In the genomic region with DNA sequence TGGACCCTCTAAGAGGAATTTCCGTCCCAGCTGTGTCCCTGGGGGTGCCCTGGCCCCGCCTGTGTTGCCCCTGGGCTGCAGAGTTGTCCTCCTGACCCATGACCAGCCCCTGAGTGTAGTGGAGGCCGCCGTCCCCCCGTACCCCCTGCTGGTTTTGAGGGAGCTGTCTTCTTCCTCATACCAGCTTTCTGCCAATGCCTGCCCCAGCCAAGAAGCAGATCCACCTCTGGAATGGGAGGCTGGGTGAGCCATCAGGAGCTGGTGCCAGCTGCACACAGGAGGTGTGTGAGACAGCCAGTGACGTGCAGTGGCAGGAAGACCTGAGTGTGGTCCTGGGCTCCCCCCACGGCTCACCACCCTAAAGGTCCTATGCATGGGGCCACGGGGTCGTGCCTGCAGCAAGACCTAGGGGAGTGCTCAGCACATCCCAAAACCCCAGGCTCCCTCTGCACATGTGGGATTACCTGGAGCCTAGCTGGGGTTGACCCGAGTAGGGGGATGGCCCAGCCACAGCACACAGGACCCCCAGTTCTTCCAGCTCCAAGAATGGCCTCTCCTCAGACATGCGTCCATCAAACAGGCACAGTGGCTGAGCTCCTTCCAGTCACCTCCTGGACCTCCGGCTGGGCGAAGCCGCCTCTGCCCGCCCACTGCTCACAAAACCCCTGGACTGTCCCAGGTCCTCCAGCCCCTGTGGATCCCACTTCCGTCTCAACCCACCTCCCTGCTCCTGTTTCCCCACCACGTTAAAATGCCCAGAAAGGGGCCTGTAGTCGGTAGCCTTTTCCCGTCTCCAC, we compare ENCODE assay signal across 25 cellular contexts.
"Had no signal": no experiment of that assay in that cellular context is flagged by ENCODE, and none has a peak within 500 bp of the region (broad histone marks: within the 10 kb centered on the region; RNA-seq: fewer than 3 reads in every experiment).

No MANE protein-coding gene starts in this region.

- H3K4me3 ChIP-seq: cardiac muscle cell, SJCRH30 had no signal

- H3K27me3 ChIP-seq: brain microvascular endothelial cell, cardiac muscle cell had no signal

- DNase-seq: activated CD4-positive, alpha-beta T cell treated with anti-CD3 and anti-CD28 coated beads for 4 hours; activated CD8-positive, alpha-beta memory T cell treated with anti-CD3 and anti-CD28 coated beads, Interleukin-2, amount 50 U/mL, for 4 hours; activated CD8-positive, alpha-beta T cell treated with anti-CD3 and anti-CD28 coated beads for 36 hours; activated gamma-delta T cell treated with Interleukin-2 at 50 U/mL for 16 hours; activated naive CD4-positive, alpha-beta T cell treated with anti-CD3 and anti-CD28 coated beads, Interleukin-2, amount 10 ng/mL, durations not matched to agents 7 days and 5 days; activated naive CD8-positive, alpha-beta T cell treated with anti-CD3 and anti-CD28 coated beads for 36 hours; activated T-cell treated with anti-CD3 and anti-CD28 coated beads, Interleukin-2, amount 50 U/mL, for 72 hours; brain microvascular endothelial cell; MV-4-11; NCI-H1417 treated with DMSO at 0.1 percent for 48 hours; NCI-H1694; NCI-H2029; NCI-H345; NCI-H510A treated with DMSO at 0.1 percent for 48 hours; NK-92 treated with Interleukin-12 subunit alpha and Interleukin-12 subunit beta, amount 100 ng/mL, for 24 hours; OCI-M1; Right ventricle myocardium superior; RPMI8226; SJCRH30; SW 1271 had no signal

- H3K4me1 ChIP-seq: SJCRH30 had no signal

- H3K9me3 ChIP-seq: SJCRH30 had no signal

- H3K4me2 ChIP-seq: KMS-11 had no signal

- H3K27ac ChIP-seq: brain microvascular endothelial cell, cardiac muscle cell, KMS-11, SJCRH30 had no signal

- H3K36me3 ChIP-seq: brain microvascular endothelial cell, cardiac muscle cell, SJCRH30 had no signal

- H3K9ac ChIP-seq: KMS-11 had no signal

- ATAC-seq: activated CD4-positive, CD25-positive, alpha-beta regulatory T cell treated with anti-CD3 and anti-CD28 coated beads, Interleukin-2, amount 50 U/mL, for 24 hours; activated CD8-positive, alpha-beta T cell treated with anti-CD3 and anti-CD28 coated beads for 36 hours; activated T-cell treated with anti-CD3 and anti-CD28 coated beads, Interleukin-2, amount 50 U/mL, for 72 hours; Panc1; SK-N-SH treated with all-trans-retinoic acid at 6 μM for 48 hours had no signal
